Comparison of ENCODE assay signal across 8 cellular contexts in genomic region chr3:22117751-22118346, GRCh38.
DNase-seq lines count a peak whose midpoint lies in the region; ATAC-seq and TF ChIP-seq lines count a peak whose summit lies in the region.

No MANE protein-coding gene starts in this region.

- POLR2A ChIA-PET in naive thymus-derived CD8-positive, alpha-beta T cell (lab: Charles Lee), result no interaction called here

- H3K27ac Mint-ChIP-seq in naive thymus-derived CD8-positive, alpha-beta T cell, result no peak overlapping the region

- no peak overlapping the region for H3K4me3 Mint-ChIP-seq in naive thymus-derived CD8-positive, alpha-beta T cell

- H3K9me3 Mint-ChIP-seq in naive thymus-derived CD8-positive, alpha-beta T cell, result no peaks in the 10 kb centered on the region

- no peaks in the 10 kb centered on the region for H3K4me1 Mint-ChIP-seq in naive thymus-derived CD8-positive, alpha-beta T cell

- ATAC-seq in naive thymus-derived CD8-positive, alpha-beta T cell, result no peak
- ATAC-seq in GM19351 (IDR thresholded peaks at IDR 0.05; ENCODE audit: unreplicated experiment) (no peak), HG02759 (IDR thresholded peaks at IDR 0.05; ENCODE audit: unreplicated experiment) (no peak)

- DNase-seq in NCI-H2171 treated with DMSO at 0.1 percent for 48 hours (lab: John Stamatoyannopoulos, UW) (peak; percentile 39), cerebellar cortex (ENCODE audit: low spot score) (peak; percentile 69), middle frontal gyrus (ENCODE audit: extremely low spot score, low spot score) (peak; percentile 35)
- no peak for DNase-seq in naive thymus-derived CD8-positive, alpha-beta T cell
- no peak for DNase-seq in activated CD8-positive, alpha-beta memory T cell treated with anti-CD3 and anti-CD28 coated beads for 24 hours

- H3K36me3 Mint-ChIP-seq in naive thymus-derived CD8-positive, alpha-beta T cell, result no peaks in the 10 kb centered on the region

- TF ChIP-seq CTCF in GM12874 (IDR thresholded peaks at IDR 0.05; ENCODE audit: insufficient read depth, low read depth, low read length), result peak; percentile 21; the same call in 1 of the 2 replicates

- no peaks in the 10 kb centered on the region for H3K27me3 Mint-ChIP-seq in naive thymus-derived CD8-positive, alpha-beta T cell

Comparison
In these comparisons a context has a peak if more than half of its experiments do, and no peak if none do; other contexts are left out.
1. DNase-seq: peak in NCI-H2171 treated with DMSO at 0.1 percent for 48 hours (single experiment), cerebellar cortex (single experiment) and middle frontal gyrus (single experiment); none in naive thymus-derived CD8-positive, alpha-beta T cell (0 of 10) and activated CD8-positive, alpha-beta memory T cell treated with anti-CD3 and anti-CD28 coated beads for 24 hours (single experiment).